In the genomic region with DNA sequence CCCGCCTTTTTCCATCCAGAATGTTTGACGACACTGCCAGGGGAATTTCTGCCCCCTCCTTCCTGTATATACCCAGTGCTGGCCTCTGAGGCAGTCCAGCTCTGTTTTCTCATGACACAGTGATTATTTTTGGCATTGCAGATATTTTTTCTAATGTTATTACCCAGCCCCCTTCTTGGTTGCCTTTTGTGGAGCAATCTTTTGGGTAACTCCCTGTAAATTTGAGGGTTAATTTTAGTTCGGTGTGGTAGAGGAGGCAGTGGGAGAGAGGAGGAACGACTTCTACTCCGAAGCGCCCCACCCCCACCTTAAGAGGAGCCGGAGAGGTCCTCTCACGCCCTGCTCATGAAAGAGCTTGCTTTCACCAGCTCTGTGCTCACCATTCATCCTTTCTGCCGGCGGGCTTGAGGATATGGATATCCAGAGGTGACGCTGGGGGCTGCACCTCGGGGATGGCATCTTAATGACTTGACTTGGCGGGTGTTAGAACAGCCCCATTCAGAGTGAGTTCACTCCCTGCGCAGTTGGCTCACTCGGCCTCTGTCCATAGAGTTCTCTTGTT, we compare ENCODE assay signal across 9 cellular contexts. TPM values are rescaled to one million over a fixed set of nuclear protein-coding genes. Genes with fewer than 3 reads are reported as not detected.
A peak's percentile ranks its signal among the peaks of the same experiment; 100 is the strongest.
DNase-seq lines count a peak whose midpoint lies in the region; ATAC-seq and TF ChIP-seq lines count a peak whose summit lies in the region.
"Had no signal": no experiment of that assay in that cellular context is flagged by ENCODE, and none has a peak within 500 bp of the region (broad histone marks: within the 10 kb centered on the region; RNA-seq: fewer than 3 reads in every experiment).

No MANE protein-coding gene starts in this region.

- H3K4me2 ChIP-seq in smooth muscle cell = peak overlapping the region; percentile 83

- H3F3A ChIP-seq in smooth muscle cell (ENCODE audit: low read depth) = peaks cover 57% of the 10 kb centered on the region

- peaks cover 52% of the 10 kb centered on the region for H3K79me2 ChIP-seq in smooth muscle cell (ENCODE audit: low read depth)

- no peaks in the 10 kb centered on the region for H3K9me3 ChIP-seq in smooth muscle cell (replicated peaks; ENCODE audit: low read depth)

- H3K27ac ChIP-seq in smooth muscle cell (ENCODE audit: low read depth) = peak overlapping the region; percentile 96

- DNase-seq in HS-27A (ENCODE audit: low read depth) = peak; percentile 56
- peak; percentile 87 to 93 for DNase-seq in cardiac fibroblast (ENCODE audit: low read depth in 2 of 2)
- DNase-seq in islet precursor cell = peak; percentile 74
- DNase-seq in smooth muscle cell (lab: John Stamatoyannopoulos, UW; ENCODE audit: unreplicated experiment) = no peak
- no peak for DNase-seq in CD1c-positive myeloid dendritic cell (ENCODE audit: extremely low spot score)
- no peak for DNase-seq in NCI-H1930 (lab: John Stamatoyannopoulos, UW)

- H3K9ac ChIP-seq in smooth muscle cell (ENCODE audit: low read depth) = peak overlapping the region; percentile 85

- H3K36me3 ChIP-seq in smooth muscle cell (ENCODE audit: low read depth) = no peaks in the 10 kb centered on the region

- H3K4me1 ChIP-seq in smooth muscle cell (ENCODE audit: low read depth) = peaks cover 44% of the 10 kb centered on the region

- no peak for ATAC-seq in HG02623 (IDR thresholded peaks at IDR 0.05; ENCODE audit: unreplicated experiment)
- ATAC-seq in GM21717 (IDR thresholded peaks at IDR 0.05; ENCODE audit: unreplicated experiment) = no peak

- 5% methylated on average over 15 of the region's 15 CpGs for WGBS in smooth muscle cell (ENCODE audit: low lambda C conversion rate)

- H3K4me3 ChIP-seq in cardiac fibroblast (replicated peaks in 1 of 2; ENCODE audit: low read depth in 2 of 2, low read length in 2 of 2) (peak overlapping the region; percentile 14 to 39), smooth muscle cell (peak overlapping the region; percentile 33)

- H4K20me1 ChIP-seq in smooth muscle cell (ENCODE audit: low read depth) = peaks cover 61% of the 10 kb centered on the region

- no peaks in the 10 kb centered on the region for H3K27me3 ChIP-seq in smooth muscle cell (ENCODE audit: low read depth)

- no peak overlapping the region for H2AFZ ChIP-seq in smooth muscle cell (ENCODE audit: low read depth)

- TF ChIP-seq CTCF in cardiac fibroblast (IDR thresholded peaks at IDR 0.05; ENCODE audit: low read depth, low read length) = no peak
- no peak for TF ChIP-seq CTCF in smooth muscle cell (IDR thresholded peaks at IDR 0.05; ENCODE audit: borderline replicate concordance, insufficient read depth, poor library complexity, severe bottlenecking)

RNA-seq across cellular contexts. Expression of gene EPAS1, which starts 38.3 kb away (rescaled TPM):
- total RNA-seq in smooth muscle cell = 57.5 and 91.6 TPM in 2 replicates
- polyA plus RNA-seq in smooth muscle cell = 31.7 and 61.5 TPM in 2 replicates
- polyA plus RNA-seq: neural cell had no signal

Comparison
In these comparisons a context has a peak if more than half of its experiments do, and no peak if none do; other contexts are left out.
1. DNase-seq: peak in HS-27A (single experiment), cardiac fibroblast (2 of 2) and islet precursor cell (single experiment); none in smooth muscle cell (single experiment), CD1c-positive myeloid dendritic cell (single experiment) and NCI-H1930 (0 of 2).